Comparison of ENCODE assay signal across 13 cellular contexts in genomic region chr11:100612766-100613165, GRCh38.
A peak's percentile ranks its signal among the peaks of the same experiment; 100 is the strongest.
DNase-seq lines count a peak whose midpoint lies in the region; ATAC-seq and TF ChIP-seq lines count a peak whose summit lies in the region.
"Had no signal": no experiment of that assay in that cellular context is flagged by ENCODE, and none has a peak within 500 bp of the region (broad histone marks: within the 10 kb centered on the region; RNA-seq: fewer than 3 reads in every experiment).

No MANE protein-coding gene starts in this region.

- H3K36me3 ChIP-seq in MM.1S (replicated peaks; ENCODE audit: insufficient read depth, low read length): no peaks in the 10 kb centered on the region
- H3K36me3 ChIP-seq: thyroid gland had no signal

- H3K27ac Mint-ChIP-seq in osteocyte (ENCODE audit: unreplicated experiment): peak overlapping the region; percentile 80
- no peak overlapping the region for H3K27ac Mint-ChIP-seq in activated CD4-positive, alpha-beta T cell treated with anti-CD3 and anti-CD28 coated beads, Interleukin-2, amount 10 ng/mL, durations not matched to agents 24 days and 14 days

- DNase-seq in MM.1S: peak; percentile 54
- no peak for DNase-seq in osteocyte (ENCODE audit: extremely low spot score, unreplicated experiment)
- no peak for DNase-seq in SHP77 (lab: John Stamatoyannopoulos, UW)
- no peak for DNase-seq in HCEC 1CT
- no peak for DNase-seq in omental fat pad (ENCODE audit: low spot score)
- DNase-seq in activated CD4-positive, alpha-beta T cell treated with anti-CD3 and anti-CD28 coated beads, Interleukin-2, amount 10 ng/mL, durations not matched to agents 24 days and 14 days: no peak
- DNase-seq: activated CD4-positive, alpha-beta T cell treated with anti-CD3 and anti-CD28 coated beads, Interleukin-2, amount 50 U/mL, for 48 hours; NCI-H1417; stimulated activated CD4-positive, alpha-beta T cell treated with anti-CD3 and anti-CD28 coated beads, Interleukin-4, amount 100 ng/mL, for 1 hour; thyroid gland had no signal

- no peak overlapping the region for H3K9ac ChIP-seq in MM.1S (ENCODE audit: low read length)

- no peaks in the 10 kb centered on the region for H3K27me3 Mint-ChIP-seq in osteocyte (ENCODE audit: unreplicated experiment)
- H3K27me3 Mint-ChIP-seq in activated CD4-positive, alpha-beta T cell treated with anti-CD3 and anti-CD28 coated beads, Interleukin-2, amount 10 ng/mL, durations not matched to agents 24 days and 14 days: no peaks in the 10 kb centered on the region

- H3K9me3 ChIP-seq in MM.1S (replicated peaks; ENCODE audit: insufficient read depth, low read length): no peaks in the 10 kb centered on the region
- H3K9me3 ChIP-seq: thyroid gland had no signal

- H3K4me1 ChIP-seq in MM.1S (ENCODE audit: low read length): 0 out of 2 replicates have a peak, but pooled peaks cover 5% of the 10 kb centered on the region
- H3K4me1 ChIP-seq: thyroid gland had no signal

- intact Hi-C loops in activated CD4-positive, alpha-beta T cell treated with anti-CD3 and anti-CD28 coated beads, Interleukin-2, amount 10 ng/mL, durations not matched to agents 24 days and 14 days (cut with micrococcal nuclease): no loop called here

- H3K4me3 Mint-ChIP-seq in osteocyte (ENCODE audit: unreplicated experiment): no peak overlapping the region
- H3K4me3 Mint-ChIP-seq in activated CD4-positive, alpha-beta T cell treated with anti-CD3 and anti-CD28 coated beads, Interleukin-2, amount 10 ng/mL, durations not matched to agents 24 days and 14 days: no peak overlapping the region
- H3K4me3 Mint-ChIP-seq: neural crest cell had no signal

- no peak for TF ChIP-seq CTCF in MM.1S (IDR thresholded peaks at IDR 0.05; ENCODE audit: low read length)
- no peak for TF ChIP-seq CTCF in osteocyte (IDR thresholded peaks at IDR 0.05)
- no peak for TF ChIP-seq CTCF in omental fat pad (IDR thresholded peaks at IDR 0.05)

- peaks cover 3% of the 10 kb centered on the region; the same call in 1 of the 2 replicates for H3F3A ChIP-seq in MM.1S (ENCODE audit: insufficient read depth, low read length)

- H3K4me3 ChIP-seq in MM.1S (ENCODE audit: low read length): no peak overlapping the region
- H3K4me3 ChIP-seq: thyroid gland had no signal

- H2AFZ ChIP-seq in MM.1S (ENCODE audit: low read length): peak overlapping the region; percentile 31; the same call in 1 of the 2 replicates

- no peaks in the 10 kb centered on the region for H3K79me2 ChIP-seq in MM.1S (ENCODE audit: low read length)

- peaks cover 26% of the 10 kb centered on the region for H3K9me3 Mint-ChIP-seq in osteocyte (ENCODE audit: unreplicated experiment)
- no peaks in the 10 kb centered on the region for H3K9me3 Mint-ChIP-seq in activated CD4-positive, alpha-beta T cell treated with anti-CD3 and anti-CD28 coated beads, Interleukin-2, amount 10 ng/mL, durations not matched to agents 24 days and 14 days

- H4K20me1 ChIP-seq in MM.1S (ENCODE audit: insufficient read depth, low read length): no peaks in the 10 kb centered on the region

- H3K9me2 ChIP-seq in MM.1S (replicated peaks; ENCODE audit: insufficient read depth, low read length): no peaks in the 10 kb centered on the region

- peaks cover 3% of the 10 kb centered on the region for H3K36me3 Mint-ChIP-seq in osteocyte (ENCODE audit: unreplicated experiment)
- H3K36me3 Mint-ChIP-seq in activated CD4-positive, alpha-beta T cell treated with anti-CD3 and anti-CD28 coated beads, Interleukin-2, amount 10 ng/mL, durations not matched to agents 24 days and 14 days (ENCODE audit: low read depth): no peaks in the 10 kb centered on the region

- peak overlapping the region; percentile 11; the same call in 1 of the 2 replicates for H3K27ac ChIP-seq in MM.1S (ENCODE audit: low read length)
- H3K27ac ChIP-seq: thyroid gland had no signal

- peaks cover 33% of the 10 kb centered on the region for H3K4me1 Mint-ChIP-seq in osteocyte (ENCODE audit: unreplicated experiment)
- H3K4me1 Mint-ChIP-seq in activated CD4-positive, alpha-beta T cell treated with anti-CD3 and anti-CD28 coated beads, Interleukin-2, amount 10 ng/mL, durations not matched to agents 24 days and 14 days: no peaks in the 10 kb centered on the region

- H3K27me3 ChIP-seq in MM.1S (replicated peaks; ENCODE audit: insufficient read depth, low read length): no peaks in the 10 kb centered on the region
- H3K27me3 ChIP-seq: thyroid gland had no signal

- peak overlapping the region; percentile 24 for H3K4me2 ChIP-seq in MM.1S (ENCODE audit: low read depth, low read length)

- ATAC-seq in GM18873 (IDR thresholded peaks at IDR 0.05; ENCODE audit: low FRiP score, unreplicated experiment): peak; percentile 89
- ATAC-seq in HG02759 (IDR thresholded peaks at IDR 0.05; ENCODE audit: unreplicated experiment): peak; percentile 95
- ATAC-seq in omental fat pad (ENCODE audit: low FRiP score): no peak
